Comparison of ENCODE assay signal across 15 cellular contexts in the genomic region with DNA sequence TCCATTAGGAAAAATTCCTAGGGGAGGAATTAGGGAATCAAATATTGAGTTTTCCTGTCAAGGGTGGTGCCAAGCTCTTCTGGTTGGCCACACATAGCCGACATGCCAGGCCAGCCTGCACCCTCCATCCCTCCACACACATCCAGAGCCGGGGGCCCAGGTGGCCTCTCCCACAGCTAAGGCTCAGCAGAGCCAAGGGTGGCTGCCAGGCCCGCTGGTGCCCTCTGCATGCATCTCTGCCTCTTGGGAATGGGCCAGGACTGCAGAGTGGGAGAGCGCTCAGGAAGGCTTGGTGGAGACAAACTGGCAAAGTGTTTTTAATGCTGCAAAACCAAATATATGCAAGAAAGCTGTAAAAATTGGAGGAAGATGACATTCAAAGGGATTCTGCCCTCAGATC. TPM values are rescaled to one million over a fixed set of nuclear protein-coding genes. Genes with fewer than 3 reads are reported as not detected.
A peak's percentile ranks its signal among the peaks of the same experiment; 100 is the strongest.
DNase-seq lines count a peak whose midpoint lies in the region; ATAC-seq and TF ChIP-seq lines count a peak whose summit lies in the region.
"Had no signal": no experiment of that assay in that cellular context is flagged by ENCODE, and none has a peak within 500 bp of the region (broad histone marks: within the 10 kb centered on the region; RNA-seq: fewer than 3 reads in every experiment).

No MANE protein-coding gene starts in this region.

- intact Hi-C loops in breast epithelium (cut with DNase I; ENCODE audit: low total_unique reads) (no loop called here), mammary epithelial cell (cut with micrococcal nuclease) (no loop called here)
- intact Hi-C loops in activated naive CD4-positive, alpha-beta T cell treated with anti-CD3 and anti-CD28 coated beads for 36 hours (cut with micrococcal nuclease), result no loop called here

- TF ChIP-seq POLR2A in breast epithelium (IDR thresholded peaks at IDR 0.05), result no peak

- no peak for ATAC-seq in HG03469 (IDR thresholded peaks at IDR 0.05; ENCODE audit: unreplicated experiment)

- CTCF ChIA-PET in mammary epithelial cell (lab: Charles Lee; ENCODE audit: low non-redundant PET), result no interaction called here
- CTCF ChIA-PET in activated naive CD4-positive, alpha-beta T cell treated with anti-CD3 and anti-CD28 coated beads for 36 hours (lab: Charles Lee), result no interaction called here

- dilution Hi-C loops in mammary epithelial cell (cut with HindIII; ENCODE audit: low sequenced_read_pairs), result no loop called here

- in situ Hi-C loops in mammary epithelial cell (cut with MboI; ENCODE audit: low sequenced_read_pairs in 2 of 2), result no loop called here

- H3K27me3 Mint-ChIP-seq in activated naive CD4-positive, alpha-beta T cell treated with anti-CD3 and anti-CD28 coated beads for 36 hours (ENCODE audit: low read depth), result peaks cover 11% of the 10 kb centered on the region

- peaks cover 9% of the 10 kb centered on the region for H3K4me1 Mint-ChIP-seq in activated naive CD4-positive, alpha-beta T cell treated with anti-CD3 and anti-CD28 coated beads for 36 hours (ENCODE audit: low read depth)

- H3K27me3 ChIP-seq in breast epithelium, result no peaks in the 10 kb centered on the region
- no peaks in the 10 kb centered on the region for H3K27me3 ChIP-seq in mammary epithelial cell (ENCODE audit: insufficient read depth, low read length)
- H3K27me3 ChIP-seq in right atrium auricular region, result no peaks in the 10 kb centered on the region
- H3K27me3 ChIP-seq: uterus had no signal

- WGBS in mammary epithelial cell (ENCODE audit: low coverage, missing lambda C conversion rate), result 51% methylated on average over 4 of the region's 4 CpGs

- H3K4me3 ChIP-seq in breast epithelium, result no peak overlapping the region
- no peak overlapping the region for H3K4me3 ChIP-seq in mammary epithelial cell (replicated peaks in 1 of 3; ENCODE audit: insufficient read depth in 1 of 3, low read depth in 2 of 3, low read length in 3 of 3)
- H3K4me3 ChIP-seq in right atrium auricular region, result no peak overlapping the region
- H3K4me3 ChIP-seq: adrenal gland, uterus had no signal

- H3K4me1 ChIP-seq in breast epithelium, result no peaks in the 10 kb centered on the region
- H3K4me1 ChIP-seq in mammary epithelial cell (ENCODE audit: insufficient read depth, low read length), result peaks cover 4% of the 10 kb centered on the region
- H3K4me1 ChIP-seq in right atrium auricular region, result no peaks in the 10 kb centered on the region
- H3K4me1 ChIP-seq: adrenal gland, parathyroid adenoma had no signal

- H3K27ac ChIP-seq in breast epithelium (no peak overlapping the region), mammary epithelial cell (ENCODE audit: insufficient read depth, low read depth, low read length) (no peak overlapping the region), right atrium auricular region (no peak overlapping the region)
- H3K27ac ChIP-seq: adrenal gland, parathyroid adenoma, VCaP had no signal

- no peaks in the 10 kb centered on the region for H3K9me3 Mint-ChIP-seq in activated naive CD4-positive, alpha-beta T cell treated with anti-CD3 and anti-CD28 coated beads for 36 hours

- no peak overlapping the region for H3K9ac ChIP-seq in mammary epithelial cell (ENCODE audit: insufficient read depth, low read length)
- H3K9ac ChIP-seq: parathyroid adenoma had no signal

- TF ChIP-seq CTCF in breast epithelium (IDR thresholded peaks at IDR 0.05) (no peak), mammary epithelial cell (conservative IDR thresholded peaks at IDR 0.05 in 1 of 2, IDR thresholded peaks at IDR 0.05 in 1 of 2; ENCODE audit: extremely low read depth in 1 of 2, insufficient read depth in 1 of 2, low read depth in 1 of 2, low read length in 2 of 2) (no peak), right atrium auricular region (IDR thresholded peaks at IDR 0.05) (no peak)

- DNase-seq in breast epithelium (ENCODE audit: low spot score in 2 of 2) (peak; percentile 29 to 41), mammary epithelial cell (no peak), SHP77 treated with DMSO at 0.1 percent for 48 hours (lab: John Stamatoyannopoulos, UW) (peak; percentile 30), right atrium auricular region (ENCODE audit: low spot score) (peak; percentile 38), GDM1 (lab: John Stamatoyannopoulos, UW) (no peak)
- DNase-seq in activated naive CD4-positive, alpha-beta T cell (lab: John Stamatoyannopoulos, UW), result no peak
- no peak for DNase-seq in activated naive CD4-positive, alpha-beta T cell treated with anti-CD3 and anti-CD28 coated beads for 36 hours
- DNase-seq: activated T-cell treated with anti-CD3 and anti-CD28 coated beads for 4 hours, GOT3, NCI-H69 had no signal

- H3K27ac Mint-ChIP-seq in activated naive CD4-positive, alpha-beta T cell treated with anti-CD3 and anti-CD28 coated beads for 36 hours, result no peak overlapping the region

- no peak overlapping the region for H3K4me3 Mint-ChIP-seq in activated naive CD4-positive, alpha-beta T cell treated with anti-CD3 and anti-CD28 coated beads for 36 hours

- H3K4me2 ChIP-seq in mammary epithelial cell (ENCODE audit: insufficient read depth, low read depth, low read length), result no peak overlapping the region

- H3K36me3 Mint-ChIP-seq in activated naive CD4-positive, alpha-beta T cell treated with anti-CD3 and anti-CD28 coated beads for 36 hours (ENCODE audit: low read depth), result no peaks in the 10 kb centered on the region

- H3K9me3 ChIP-seq in breast epithelium (no peaks in the 10 kb centered on the region), mammary epithelial cell (replicated peaks; ENCODE audit: insufficient read depth, low read length) (no peaks in the 10 kb centered on the region), right atrium auricular region (no peaks in the 10 kb centered on the region)
- H3K9me3 ChIP-seq: adrenal gland, uterus had no signal

- no peaks in the 10 kb centered on the region for H4K20me1 ChIP-seq in mammary epithelial cell (ENCODE audit: insufficient read depth, low read length)

- H3K36me3 ChIP-seq in breast epithelium (no peaks in the 10 kb centered on the region), mammary epithelial cell (ENCODE audit: insufficient read depth, low read length) (no peaks in the 10 kb centered on the region), right atrium auricular region (no peaks in the 10 kb centered on the region)
- H3K36me3 ChIP-seq: adrenal gland, uterus had no signal

- no TSS peak for BruUV-seq in mammary epithelial cell (replicated peaks; lab: Mats Ljungman, UMichigan)

- H2AFZ ChIP-seq in mammary epithelial cell (ENCODE audit: low read depth, low read length), result no peak overlapping the region
- H2AFZ ChIP-seq: parathyroid adenoma had no signal

- H3K79me2 ChIP-seq in mammary epithelial cell (ENCODE audit: insufficient read depth, low read length), result no peaks in the 10 kb centered on the region
- H3K79me2 ChIP-seq: parathyroid adenoma had no signal

RNA-seq across cellular contexts. Expression of gene GAS6, which starts 42.7 kb away (rescaled TPM):
- total RNA-seq in breast epithelium (100 to 1,000 TPM in 2 of 3 donors, 10 to 100 TPM in 1; 85.9 to 146 (median 103) TPM), mammary epithelial cell (100 to 1,000 TPM; 221 to 311 TPM), right atrium auricular region (100 to 1,000 TPM; 206 to 254 TPM)
- 196 TPM for polyA plus RNA-seq in mammary epithelial cell
- 53.3 TPM for polyA minus RNA-seq in mammary epithelial cell
- total RNA-seq in activated naive CD4-positive, alpha-beta T cell treated with anti-CD3 and anti-CD28 coated beads for 36 hours, result 1 to 10 TPM; 1.7 to 3.2 TPM

Comparison
In these comparisons a context has a peak if more than half of its experiments do, and no peak if none do; other contexts are left out.
1. DNase-seq: peak in breast epithelium (2 of 2), SHP77 treated with DMSO at 0.1 percent for 48 hours (single experiment) and right atrium auricular region (single experiment); none in mammary epithelial cell (single experiment), GDM1 (single experiment), activated naive CD4-positive, alpha-beta T cell (0 of 4) and activated naive CD4-positive, alpha-beta T cell treated with anti-CD3 and anti-CD28 coated beads for 36 hours (single experiment).
2. RNA of gene GAS6, which starts 42.7 kb away (total RNA-seq): 221 to 311 TPM in mammary epithelial cell, 206 to 254 TPM in right atrium auricular region and 85.9 to 146 TPM in breast epithelium; 1.7 to 3.2 TPM in activated naive CD4-positive, alpha-beta T cell treated with anti-CD3 and anti-CD28 coated beads for 36 hours; every median in the first group is over 10 times any median in the second.